Comparison of ENCODE assay signal across 19 cellular contexts in the genomic region with DNA sequence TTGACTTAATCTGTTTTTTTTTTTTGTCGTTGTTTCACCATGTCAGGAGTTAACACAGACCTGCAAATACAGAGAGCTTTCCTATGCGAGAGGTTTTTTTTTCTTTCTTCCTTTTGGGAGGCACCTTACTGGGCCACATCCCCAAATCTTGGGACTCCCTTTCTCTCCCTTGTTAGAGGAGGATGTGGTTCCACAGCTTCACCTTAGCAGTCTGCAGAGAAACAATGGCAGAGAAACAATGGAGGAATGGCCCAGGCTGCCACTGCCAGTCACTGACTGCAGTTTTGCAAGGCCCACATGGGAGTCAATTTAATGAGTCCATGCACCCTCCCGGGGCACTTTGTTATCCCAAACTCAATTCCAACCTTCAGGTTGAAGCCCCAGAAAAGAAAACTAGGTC. TPM values are rescaled to one million over a fixed set of nuclear protein-coding genes. Genes with fewer than 3 reads are reported as not detected.
DNase-seq lines count a peak whose midpoint lies in the region; ATAC-seq, FAIRE-seq and TF ChIP-seq lines count a peak whose summit lies in the region.
"Had no signal": no experiment of that assay in that cellular context is flagged by ENCODE, and none has a peak within 500 bp of the region (broad histone marks: within the 10 kb centered on the region; RNA-seq: fewer than 3 reads in every experiment).

No MANE protein-coding gene starts in this region.

- H3K27me3 Mint-ChIP-seq in H9 (ENCODE audit: low read depth): no peaks in the 10 kb centered on the region; the same call in none of the 2 replicates
- H3K27me3 Mint-ChIP-seq: CD4-positive, alpha-beta T cell had no signal

- H3K4me2 ChIP-seq in H9 (ENCODE audit: insufficient read depth, insufficient read length, low read length): no peak overlapping the region
- peak overlapping the region in 1 of 2 experiments; percentile 55; a peak in 3 of 4 replicates for H3K4me2 ChIP-seq in H1 (ENCODE audit: insufficient read depth in 1 of 2, low read depth in 2 of 2, low read length in 2 of 2)

- H3K36me3 ChIP-seq in H1 (ENCODE audit: control insufficient read depth in 2 of 4, insufficient read depth in 4 of 4, low read length in 3 of 4): peaks cover 0 to 31% (median 1%) of the 10 kb centered on the region in 4 experiments; a peak in 3 of 8 replicates
- H3K36me3 ChIP-seq: BE2C, HAP-1 had no signal

- H3K79me1 ChIP-seq in H9 (ENCODE audit: insufficient read depth, low read depth, low read length, poor library complexity, severe bottlenecking) (no peaks in the 10 kb centered on the region), H1 (ENCODE audit: low read depth, low read length) (no peaks in the 10 kb centered on the region)

- no peak for TF ChIP-seq POLR2A in H1 (IDR thresholded peaks at IDR 0.05; ENCODE audit: control extremely low read depth in 1 of 2, low read depth in 2 of 2, low read length in 2 of 2)

- H3K9ac ChIP-seq in H9 (ENCODE audit: extremely low read depth, insufficient read length, low read length): no peak overlapping the region
- H3K9ac ChIP-seq in H1 (replicated peaks in 1 of 4; ENCODE audit: extremely low read depth in 1 of 4, low read depth in 3 of 4, low read length in 3 of 4): no peak overlapping the region
- H3K9ac ChIP-seq: GM23248 had no signal

- H3K23me2 ChIP-seq in H9 (ENCODE audit: insufficient read length, low read depth, low read length, poor library complexity, severe bottlenecking) (no peaks in the 10 kb centered on the region), H1 (ENCODE audit: low read depth, low read length) (peaks cover 2% of the 10 kb centered on the region; the same call in 1 of the 2 replicates)

- POLR2A ChIA-PET in H1 (lab: Charles Lee; ENCODE audit: partially characterized antibody): interaction anchor here (0.7 to 1.7 kb wide), 3 partner anchors 8 to 20 kb away, joined by 3 to 8 read pairs (median 6); a partner anchor contains a TSS

- H3K9me3 Mint-ChIP-seq in H9: peaks cover 56 to 69% of the 10 kb centered on the region in 2 experiments

- peaks cover 40 to 43% of the 10 kb centered on the region in 2 experiments for H3K4me1 Mint-ChIP-seq in H9

- TF ChIP-seq RAD21 in H1 (IDR thresholded peaks at IDR 0.05 in 1 of 2, conservative IDR thresholded peaks at IDR 0.05 in 1 of 2; ENCODE audit: low read depth in 2 of 2, low read length in 2 of 2): no peak

- H3K56ac ChIP-seq in H9 (ENCODE audit: insufficient read length, low read depth, low read length) (no peak overlapping the region), H1 (replicated peaks; ENCODE audit: insufficient read length, low read depth, low read length) (no peak overlapping the region)

- H2BK120ac ChIP-seq in H9 (ENCODE audit: low read depth, low read length, poor library complexity, severe bottlenecking): no peak overlapping the region
- peak overlapping the region; percentile 35 for H2BK120ac ChIP-seq in H1 (replicated peaks; ENCODE audit: low read depth, low read length)

- DNase-seq in H9 (no peak), H1 (ENCODE audit: low read depth in 1 of 2, low spot score in 2 of 2) (no peak), iPS-NIHi11 (ENCODE audit: low spot score) (peak; percentile 25), SHP77 treated with DMSO at 0.1 percent for 48 hours (lab: John Stamatoyannopoulos, UW) (no peak)
- DNase-seq in activated CD8-positive, alpha-beta memory T cell treated with anti-CD3 and anti-CD28 coated beads, Interleukin-2, amount 50 U/mL, for 4 hours: no peak
- DNase-seq: ACHN; BE2C; Caco-2; CD4-positive, alpha-beta T cell; GM23248; IMR-90 had no signal

- H4K20me1 ChIP-seq in H9 (ENCODE audit: control insufficient read depth, insufficient read depth, insufficient read length) (no peaks in the 10 kb centered on the region), H1 (replicated peaks in 1 of 2; ENCODE audit: control insufficient read depth in 1 of 2, insufficient read depth in 2 of 2, low read length in 2 of 2) (no peaks in the 10 kb centered on the region)

- CTCF ChIA-PET in H1 (lab: Charles Lee; ENCODE audit: partially characterized antibody): no interaction called here

- H3K27ac ChIP-seq in H9 (ENCODE audit: insufficient read length, low read depth, low read length): peak overlapping the region; percentile 18
- peak overlapping the region; percentile 60 for H3K27ac ChIP-seq in H1 (ENCODE audit: low read depth, low read length)
- H3K27ac ChIP-seq: C4-2B, GM23248 had no signal

- ATAC-seq in HG02885 (IDR thresholded peaks at IDR 0.05; ENCODE audit: poor library complexity, unreplicated experiment): no peak
- ATAC-seq: K562 had no signal

- TF ChIP-seq CTCF in H9 (conservative IDR thresholded peaks at IDR 0.05) (no peak), H1 (IDR thresholded peaks at IDR 0.05; ENCODE audit: control extremely low read depth in 1 of 3, insufficient read depth in 1 of 3, low read depth in 1 of 3, low read length in 3 of 3) (no peak)

- FAIRE-seq in H1 (lab: Jason Lieb, UNC): peak; percentile 42
- FAIRE-seq: A204.1, D721Med, G401.6, GM12891, K562 had no signal

- TF ChIP-seq EP300 in H1 (IDR thresholded peaks at IDR 0.05; ENCODE audit: borderline replicate concordance in 1 of 2, low read depth in 2 of 2, low read length in 2 of 2): no peak

- H2BK15ac ChIP-seq in H9 (ENCODE audit: low read depth, low read length): 0 out of 2 replicates have a peak overlapping the region, but pooled peaks have one; percentile 54
- no peak overlapping the region for H2BK15ac ChIP-seq in H1 (ENCODE audit: low read length)

- H2BK20ac ChIP-seq in H9 (ENCODE audit: low read depth, low read length, poor library complexity, severe bottlenecking): no peak overlapping the region
- no peak overlapping the region for H2BK20ac ChIP-seq in H1 (ENCODE audit: low read length)

- H4K5ac ChIP-seq in H9 (ENCODE audit: insufficient read length, low read depth, low read length) (no peak overlapping the region), H1 (ENCODE audit: insufficient read length, low read depth, low read length) (no peak overlapping the region)

- peak overlapping the region; percentile 38 to 41; a peak in 3 of 5 replicates for H3K4me3 Mint-ChIP-seq in H9
- H3K4me3 Mint-ChIP-seq: CD4-positive, alpha-beta T cell had no signal

- H2BK5ac ChIP-seq in H9 (ENCODE audit: insufficient read length, low read length) (no peak overlapping the region), H1 (ENCODE audit: low read depth, low read length) (peak overlapping the region; percentile 81)

- H3K23ac ChIP-seq in H9 (ENCODE audit: insufficient read length, low read depth, low read length) (no peak overlapping the region), H1 (ENCODE audit: insufficient read length) (no peak overlapping the region)

- H3K4me3 ChIP-seq in H1 (ENCODE audit: extremely low read depth in 1 of 4, insufficient read depth in 2 of 4, low read depth in 3 of 4, low read length in 4 of 4): no peak overlapping the region
- H3K4me3 ChIP-seq: GM23248, HAP-1, K562 had no signal

- H3T11ph ChIP-seq in H9 (ENCODE audit: low read length): no peak overlapping the region

- H3K4me1 ChIP-seq in H9 (ENCODE audit: insufficient read depth, low read length) (peaks cover 16% of the 10 kb centered on the region), H1 (replicated peaks in 1 of 4; ENCODE audit: control insufficient read depth in 3 of 4, insufficient read depth in 4 of 4, low read length in 3 of 4) (peaks cover 0 to 14% (median 11%) of the 10 kb centered on the region in 4 experiments; a peak in 5 of 7 replicates)
- H3K4me1 ChIP-seq: BE2C, HAP-1 had no signal

- H3K27ac Mint-ChIP-seq in H9: peak overlapping the region; percentile 95 to 96 (median 95)
- H3K27ac Mint-ChIP-seq: CD4-positive, alpha-beta T cell had no signal

- H2BK12ac ChIP-seq in H9 (ENCODE audit: insufficient read length, low read depth, low read length) (no peak overlapping the region), H1 (ENCODE audit: low read depth, low read length) (peak overlapping the region; percentile 68; the same call in 1 of the 2 replicates)

- H3K79me2 ChIP-seq in H9 (ENCODE audit: insufficient read depth, low read length) (no peaks in the 10 kb centered on the region), H1 (ENCODE audit: control insufficient read depth in 1 of 2, insufficient read depth in 2 of 2, low read length in 2 of 2) (no peaks in the 10 kb centered on the region)

- H2AFZ ChIP-seq in H9 (ENCODE audit: low read length): no peak overlapping the region
- H2AFZ ChIP-seq in H1 (ENCODE audit: low read length): no peak overlapping the region
- H2AFZ ChIP-seq: GM23248 had no signal

- H3K18ac ChIP-seq in H9 (ENCODE audit: insufficient read length, low read depth, low read length) (no peak overlapping the region), H1 (ENCODE audit: extremely low read depth, low read length) (peak overlapping the region; percentile 55; the same call in 1 of the 2 replicates)

- H2AK5ac ChIP-seq in H9 (ENCODE audit: insufficient read length, low read length) (no peak overlapping the region), H1 (ENCODE audit: low read depth, low read length) (no peak overlapping the region)

- H3K4ac ChIP-seq in H9 (ENCODE audit: low read depth, low read length): no peak overlapping the region
- H3K4ac ChIP-seq in H1 (replicated peaks; ENCODE audit: insufficient read length, low read depth, low read length): peak overlapping the region; percentile 19

- no peaks in the 10 kb centered on the region for H3K27me3 ChIP-seq in H9 (ENCODE audit: insufficient read depth, low read length)
- H3K27me3 ChIP-seq in H1 (replicated peaks in 1 of 4; ENCODE audit: control insufficient read depth in 3 of 4, extremely low read depth in 1 of 4, insufficient read depth in 3 of 4, low read length in 3 of 4): no peaks in the 10 kb centered on the region
- H3K27me3 ChIP-seq: BE2C had no signal

- H3K36me3 Mint-ChIP-seq in H9 (ENCODE audit: insufficient read depth in 1 of 3, low read depth in 3 of 3): peaks cover 45 to 53% (median 52%) of the 10 kb centered on the region in 3 experiments

- WGBS in H9 (ENCODE audit: extremely low coverage, insufficient read length, low lambda C conversion rate): no CpG with 5 or more reads among the region's 3 CpGs
- 62% methylated on average over 3 of the region's 3 CpGs; no CpG with 5 or more reads in 1 of the 2 experiments for WGBS in H1 (ENCODE audit: extremely low coverage in 1 of 2, insufficient coverage in 1 of 2, insufficient read length in 1 of 2, insufficient replicate concordance in 2 of 2, low coverage in 1 of 2, low lambda C conversion rate in 2 of 2, missing lambda C conversion rate in 1 of 2), 2 experiments

- peaks cover 25% of the 10 kb centered on the region for H3K9me3 ChIP-seq in H9 (ENCODE audit: control insufficient read depth, low read depth, low read length)
- peaks cover 22 to 32% of the 10 kb centered on the region in 2 experiments for H3K9me3 ChIP-seq in H1 (ENCODE audit: insufficient read depth in 2 of 2, low read depth in 1 of 2, low read length in 1 of 2)
- H3K9me3 ChIP-seq: BE2C, HAP-1 had no signal

- H4K91ac ChIP-seq in H9 (ENCODE audit: insufficient read length, low read depth, low read length) (no peak overlapping the region), H1 (replicated peaks; ENCODE audit: insufficient read length, low read length) (peak overlapping the region; percentile 92)

- H4K8ac ChIP-seq in H9 (replicated peaks; ENCODE audit: insufficient read length, low read depth, low read length) (no peak overlapping the region), H1 (ENCODE audit: extremely low read depth, insufficient read depth, low read length) (no peak overlapping the region)

- H3K14ac ChIP-seq in H9 (ENCODE audit: insufficient read depth, low read length) (no peak overlapping the region), H1 (ENCODE audit: insufficient read length) (no peak overlapping the region)

RNA-seq across cellular contexts. Expression of a gene that starts 20.8 kb away (rescaled TPM):
- 74.4 and 74.7 TPM in 2 replicates for total RNA-seq in H9 (2021)
- 18.2 and 18.7 TPM in 2 replicates for total RNA-seq in H1 (2021; fragmentation: NEBNext Ultra II Directional; extraction: Animal tissue kit (Norgen Biotek cat#: 25700))
- polyA plus RNA-seq in H1 (2011; rRNA removed): 10.7 and 21.9 TPM in 2 replicates
- 18.3 TPM for polyA plus RNA-seq in H1 (2011; cell fraction: cytosol; rRNA removed)
- 26.8 TPM for polyA plus RNA-seq in H1 (2011; cell fraction: nucleus; rRNA removed)
- 18.4 to 29.1 TPM (median 22.2 TPM) in 4 replicates for polyA plus RNA-seq in H1 (2012, experiment 1 of 2)
- 1.9 TPM for polyA plus RNA-seq in H1 (2012, experiment 2 of 2)
- 14.6 TPM for polyA plus RNA-seq in H1 (2013, experiment 1 of 2)
- 13.6 TPM for polyA plus RNA-seq in H1 (2013, experiment 2 of 2)
- 61.6 and 153 TPM in 2 replicates for polyA minus RNA-seq in H1 (2011; rRNA and poly(A)+ RNA removed)
- 30.0 TPM for polyA minus RNA-seq in H1 (2011; cell fraction: cytosol; rRNA and poly(A)+ RNA removed)
- 51.6 TPM for polyA minus RNA-seq in H1 (2011; cell fraction: nucleus; rRNA and poly(A)+ RNA removed)
